ENCODE assay signal across 24 cellular contexts in the genomic region with DNA sequence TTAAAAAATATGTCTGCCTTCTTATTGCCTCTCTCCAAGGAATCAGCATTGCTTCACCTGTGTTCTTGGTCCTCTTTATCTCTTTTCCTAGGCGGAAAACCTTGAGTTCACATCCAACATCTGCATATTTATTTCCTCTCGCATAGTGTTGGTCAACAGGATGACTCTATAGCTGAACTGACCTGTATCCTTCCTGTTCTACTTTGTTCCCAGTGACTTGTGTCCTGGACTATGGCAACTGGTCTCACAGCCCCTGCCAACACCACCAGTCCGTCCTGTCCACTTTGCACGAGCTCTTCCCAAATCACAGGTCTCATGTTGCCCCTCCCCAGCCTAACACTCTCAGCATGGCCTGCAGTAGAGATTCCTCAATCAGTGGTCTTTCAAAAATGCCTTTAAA. TPM values are rescaled to one million over a fixed set of nuclear protein-coding genes. Genes with fewer than 3 reads are reported as not detected.
"Had no signal": no experiment of that assay in that cellular context is flagged by ENCODE, and none has a peak within 500 bp of the region (broad histone marks: within the 10 kb centered on the region; RNA-seq: fewer than 3 reads in every experiment).

No MANE protein-coding gene starts in this region.

- H3K4me1 ChIP-seq: neural progenitor cell, vagina had no signal

- H3K9me3 Mint-ChIP-seq: activated naive CD4-positive, alpha-beta T cell treated with anti-CD3 and anti-CD28 coated beads, Interleukin-2, amount 50 U/mL, for 72 hours; activated T-cell treated with anti-CD3 and anti-CD28 coated beads, Interleukin-2, amount 50 U/mL, for 24 hours; activated T-helper 17 cell treated with anti-CD3 and anti-CD28 coated beads, Interleukin-2, amount 50 U/mL, for 72 hours; central memory CD8-positive, alpha-beta T cell; naive thymus-derived CD4-positive, alpha-beta T cell; neural progenitor cell; stimulated activated naive CD8-positive, alpha-beta T cell treated with anti-CD3 and anti-CD28 coated beads, Interleukin-15, Interleukin-2, amounts not matched to agents 100 ng/mL and 50 ng/mL, for 24 hours; T-helper 1 cell treated with Interleukin-12 subunit alpha and Interleukin-12 subunit beta and Interleukin-4 antibody, amounts not matched to agents 30 μg/mL and 1 μg/mL, for 36 hours; WTC11 had no signal

- H3K36me3 ChIP-seq: brain microvascular endothelial cell, neural progenitor cell, transverse colon, vagina had no signal

- H3K9me3 ChIP-seq: transverse colon, vagina had no signal

- H3K4me2 ChIP-seq: neural progenitor cell had no signal

- H3K9ac ChIP-seq: neural progenitor cell had no signal

- H3K27ac ChIP-seq: brain microvascular endothelial cell, neural progenitor cell, transverse colon, vagina had no signal

- H3K27ac Mint-ChIP-seq: activated naive CD4-positive, alpha-beta T cell treated with anti-CD3 and anti-CD28 coated beads, Interleukin-2, amount 50 U/mL, for 72 hours; activated T-cell treated with anti-CD3 and anti-CD28 coated beads, Interleukin-2, amount 50 U/mL, for 24 hours; activated T-helper 17 cell treated with anti-CD3 and anti-CD28 coated beads, Interleukin-2, amount 50 U/mL, for 72 hours; naive thymus-derived CD4-positive, alpha-beta T cell; neural progenitor cell; progenitor cell of endocrine pancreas; stimulated activated naive CD8-positive, alpha-beta T cell treated with anti-CD3 and anti-CD28 coated beads, Interleukin-15, Interleukin-2, amounts not matched to agents 100 ng/mL and 50 ng/mL, for 24 hours; T-helper 1 cell treated with Interleukin-12 subunit alpha and Interleukin-12 subunit beta and Interleukin-4 antibody, amounts not matched to agents 30 μg/mL and 1 μg/mL, for 36 hours; WTC11 had no signal

- H3K4me1 Mint-ChIP-seq: activated T-helper 17 cell treated with anti-CD3 and anti-CD28 coated beads, Interleukin-2, amount 50 U/mL, for 72 hours; central memory CD8-positive, alpha-beta T cell; neural progenitor cell had no signal

- DNase-seq: activated CD4-positive, alpha-beta T cell treated with anti-CD3 and anti-CD28 coated beads, Interleukin-2, amount 50 U/mL, for 4 hours; activated CD8-positive, alpha-beta memory T cell treated with anti-CD3 and anti-CD28 coated beads for 24 hours; activated CD8-positive, alpha-beta memory T cell treated with anti-CD3 and anti-CD28 coated beads, Interleukin-2, amount 50 U/mL, for 4 hours; activated T-cell treated with anti-CD3 and anti-CD28 coated beads, Interleukin-2, amount 50 U/mL, for 24 hours; aorta; brain microvascular endothelial cell; hippocampal formation; naive thymus-derived CD4-positive, alpha-beta T cell; stimulated activated CD4-positive, alpha-beta T cell treated with anti-CD3 and anti-CD28 coated beads, Interleukin-1b, Interleukin-23, amount 100 ng/mL, for 48 hours; T1000; transverse colon had no signal

- H2AFZ ChIP-seq: neural progenitor cell had no signal

- FAIRE-seq: colon had no signal

- H3K4me3 ChIP-seq: neural progenitor cell, transverse colon had no signal

- H3K36me3 Mint-ChIP-seq: activated naive CD4-positive, alpha-beta T cell treated with anti-CD3 and anti-CD28 coated beads, Interleukin-2, amount 50 U/mL, for 72 hours; naive thymus-derived CD4-positive, alpha-beta T cell; neural progenitor cell; WTC11 had no signal

- H3K27me3 ChIP-seq: brain microvascular endothelial cell, neural progenitor cell, transverse colon, vagina had no signal

- ATAC-seq: activated naive CD4-positive, alpha-beta T cell treated with anti-CD3 and anti-CD28 coated beads, Interleukin-2, amount 50 U/mL, for 72 hours; activated T-helper 17 cell treated with anti-CD3 and anti-CD28 coated beads, Interleukin-2, amount 50 U/mL, for 72 hours; naive thymus-derived CD4-positive, alpha-beta T cell; WTC11 had no signal

- H3K4me3 Mint-ChIP-seq: activated T-cell treated with anti-CD3 and anti-CD28 coated beads, Interleukin-2, amount 50 U/mL, for 24 hours; activated T-helper 17 cell treated with anti-CD3 and anti-CD28 coated beads, Interleukin-2, amount 50 U/mL, for 72 hours; central memory CD8-positive, alpha-beta T cell; naive thymus-derived CD4-positive, alpha-beta T cell; neural progenitor cell; stimulated activated naive CD8-positive, alpha-beta T cell treated with anti-CD3 and anti-CD28 coated beads, Interleukin-15, Interleukin-2, amounts not matched to agents 100 ng/mL and 50 ng/mL, for 24 hours; T-helper 1 cell treated with Interleukin-12 subunit alpha and Interleukin-12 subunit beta and Interleukin-4 antibody, amounts not matched to agents 30 μg/mL and 1 μg/mL, for 36 hours; WTC11 had no signal

RNA-seq across cellular contexts. Expression of gene DIPK2B, which starts 2.0 kb away (rescaled TPM):
- total RNA-seq: epithelial cell of proximal tubule; fibroblast of lung; naive thymus-derived CD4-positive, alpha-beta T cell; osteoblast; progenitor cell of endocrine pancreas; WTC11 had no signal
- polyA plus RNA-seq: fibroblast of lung had no signal
